In genomic region chr12:15789215-15790171, GRCh38 we compare ENCODE assay signal across 8 cellular contexts. TPM values are rescaled to one million over a fixed set of nuclear protein-coding genes. Genes with fewer than 3 reads are reported as not detected.
DNase-seq lines count a peak whose midpoint lies in the region; ATAC-seq and TF ChIP-seq lines count a peak whose summit lies in the region.

TSS of gene EPS8 (minus strand) at chr12:15789388. CDS start at chr12:15682951, 106,437 bp downstream.

- H3K9me3 ChIP-seq in SK-N-MC (ENCODE audit: low read depth, low read length) (no peaks in the 10 kb centered on the region), suprapubic skin (no peaks in the 10 kb centered on the region)

- 1% methylated on average over 48 of the region's 85 CpGs for WGBS in suprapubic skin

- DNase-seq in GM04504 (ENCODE audit: low read depth) (peak; percentile 89), HEK293T (ENCODE audit: extremely low spot score) (peak; percentile 93), MV-4-11 (lab: John Stamatoyannopoulos, UW) (peak; percentile 79), SK-N-MC (ENCODE audit: low read depth, low spot score) (no peak), glomerular endothelial cell (ENCODE audit: extremely low read depth, low read depth, low spot score) (no peak), omental fat pad (ENCODE audit: low spot score) (peak; percentile 73), suprapubic skin (ENCODE audit: low spot score in 2 of 2) (peak; percentile 93 to 94)

- H3K4me1 ChIP-seq in suprapubic skin: peaks cover 22% of the 10 kb centered on the region

- no peak within 1 kb of the TSS for H3K27ac ChIP-seq in SK-N-MC
- H3K27ac ChIP-seq in suprapubic skin: peak within 1 kb of the TSS; percentile 91

- H3K27ac Mint-ChIP-seq in activated naive CD4-positive, alpha-beta T cell treated with anti-CD3 and anti-CD28 coated beads, Interleukin-2, amount 50 U/mL, for 24 hours: peak within 1 kb of the TSS; percentile 47

- peak; percentile 96 for ATAC-seq in omental fat pad (ENCODE audit: low FRiP score)

- H3K36me3 Mint-ChIP-seq in activated naive CD4-positive, alpha-beta T cell treated with anti-CD3 and anti-CD28 coated beads, Interleukin-2, amount 50 U/mL, for 24 hours: no peaks in the 10 kb centered on the region

- peak; percentile 14 to 85 for TF ChIP-seq POLR2A in suprapubic skin (IDR thresholded peaks at IDR 0.05)

- no peak for TF ChIP-seq CTCF in omental fat pad (IDR thresholded peaks at IDR 0.05)
- no peak for TF ChIP-seq CTCF in suprapubic skin (IDR thresholded peaks at IDR 0.05)

- POLR2A ChIA-PET in HEK293T (lab: Yijun Ruan, JAX): interaction anchor here (0.7 to 3.0 kb wide), 11 partner anchors 8 to 93 kb away, joined by 3 to 12 read pairs (median 4); partner anchors contain the start of gene STRAP

- peak within 1 kb of the TSS; percentile 94 for H3K4me3 Mint-ChIP-seq in activated naive CD4-positive, alpha-beta T cell treated with anti-CD3 and anti-CD28 coated beads, Interleukin-2, amount 50 U/mL, for 24 hours

- no peak for TF ChIP-seq EP300 in suprapubic skin (IDR thresholded peaks at IDR 0.05)

- no peaks in the 10 kb centered on the region for H3K27me3 ChIP-seq in suprapubic skin

- H3K9me3 Mint-ChIP-seq in activated naive CD4-positive, alpha-beta T cell treated with anti-CD3 and anti-CD28 coated beads, Interleukin-2, amount 50 U/mL, for 24 hours: no peaks in the 10 kb centered on the region

- H3K4me3 ChIP-seq in SK-N-MC: peak within 1 kb of the TSS; percentile 94
- H3K4me3 ChIP-seq in suprapubic skin: peak within 1 kb of the TSS; percentile 84

- peaks cover 16% of the 10 kb centered on the region for H3K4me1 Mint-ChIP-seq in activated naive CD4-positive, alpha-beta T cell treated with anti-CD3 and anti-CD28 coated beads, Interleukin-2, amount 50 U/mL, for 24 hours

- CTCF ChIA-PET in HEK293T (lab: Yijun Ruan, JAX): no interaction called here

- H3K9ac ChIP-seq in SK-N-MC (ENCODE audit: insufficient read length): peak within 1 kb of the TSS; percentile 79

- peaks cover 33% of the 10 kb centered on the region for H3K27me3 Mint-ChIP-seq in activated naive CD4-positive, alpha-beta T cell treated with anti-CD3 and anti-CD28 coated beads, Interleukin-2, amount 50 U/mL, for 24 hours

- no peaks in the 10 kb centered on the region for H3K36me3 ChIP-seq in SK-N-MC (ENCODE audit: insufficient read depth, low read length)
- no peaks in the 10 kb centered on the region for H3K36me3 ChIP-seq in suprapubic skin

TF ChIP-seq in HEK293T, 16 proteins besides CTCF, POLR2A, EP300 and RAD21:
- TF ChIP-seq BHLHE40 (IDR thresholded peaks at IDR 0.05; ENCODE audit: borderline replicate concordance) (no peak), FOXA1 (IDR thresholded peaks at IDR 0.05) (no peak), FOXK2 (IDR thresholded peaks at IDR 0.05) (no peak), FOXM1 (IDR thresholded peaks at IDR 0.05; ENCODE audit: borderline replicate concordance) (peak; percentile 65; the same call in 1 of the 2 replicates), L3MBTL2 (conservative IDR thresholded peaks at IDR 0.05) (peak; percentile 77), PKNOX1 (IDR thresholded peaks at IDR 0.05) (no peak), SUZ12 (IDR thresholded peaks at IDR 0.05) (no peak)

RNA-seq across cellular contexts. Expression of gene EPS8, which starts in this region (rescaled TPM):
- total RNA-seq in glomerular endothelial cell (7.2 and 22.0 TPM in 2 replicates), omental fat pad (100 to 1,000 TPM; 181 to 354 (median 226) TPM), suprapubic skin (10 to 100 TPM; 15.7 to 38.8 (median 27.3) TPM)

Comparison
In these comparisons a context has a peak if more than half of its experiments do, and no peak if none do; other contexts are left out.
1. DNase-seq: peak in GM04504 (single experiment), HEK293T (single experiment), MV-4-11 (single experiment), omental fat pad (single experiment) and suprapubic skin (2 of 2); none in SK-N-MC (single experiment) and glomerular endothelial cell (single experiment).